1 cellular context compared by ENCODE assay signal in genomic region chr5:16552666-16553343, GRCh38.
A peak's percentile ranks its signal among the peaks of the same experiment; 100 is the strongest.
TF ChIP-seq lines count a peak whose summit lies in the region.

No MANE protein-coding gene starts in this region.

TF ChIP-seq in HepG2, 621 proteins besides CTCF, POLR2A, EP300 and RAD21 (continued from another document):
- TF ChIP-seq IRF9 (CRISPR knock-in tag; IDR thresholded peaks at IDR 0.05; ENCODE audit: borderline replicate concordance) (no peak), PPARG (CRISPR knock-in tag; conservative IDR thresholded peaks at IDR 0.05) (no peak), ZNF770 (CRISPR knock-in tag; IDR thresholded peaks at IDR 0.05) (no peak), ZNF12 (CRISPR knock-in tag; IDR thresholded peaks at IDR 0.05) (0 out of 2 replicates have a peak, but pooled peaks have one; percentile 25), ZNF589 (CRISPR knock-in tag; conservative IDR thresholded peaks at IDR 0.05) (no peak), ZFP91 (CRISPR knock-in tag; IDR thresholded peaks at IDR 0.05; ENCODE audit: borderline replicate concordance) (no peak), ZNF468 (CRISPR knock-in tag; IDR thresholded peaks at IDR 0.05) (no peak), RFXANK (CRISPR knock-in tag; IDR thresholded peaks at IDR 0.05) (no peak), ZNF3 (CRISPR knock-in tag; IDR thresholded peaks at IDR 0.05) (no peak), SMC3 (IDR thresholded peaks at IDR 0.05; ENCODE audit: low read length) (peak; percentile 55), ZNF530 (CRISPR knock-in tag; IDR thresholded peaks at IDR 0.05; ENCODE audit: low read depth) (no peak), PHF5A (CRISPR knock-in tag; IDR thresholded peaks at IDR 0.05; ENCODE audit: low read depth, unreplicated experiment) (no peak), MLXIP (CRISPR knock-in tag; IDR thresholded peaks at IDR 0.05; ENCODE audit: borderline replicate concordance) (no peak), ZMAT3 (CRISPR knock-in tag; conservative IDR thresholded peaks at IDR 0.05) (no peak), ZNF674 (CRISPR knock-in tag; IDR thresholded peaks at IDR 0.05; ENCODE audit: low read depth) (no peak), HOXA5 (CRISPR knock-in tag; IDR thresholded peaks at IDR 0.05) (no peak), XRCC5 (optimal IDR thresholded peaks at IDR 0.05; ENCODE audit: low read length) (peak; percentile 38), CHD2 (IDR thresholded peaks at IDR 0.05; ENCODE audit: low read depth, low read length) (no peak), NFE2L2 (IDR thresholded peaks at IDR 0.05; ENCODE audit: low read length) (no peak), NFE2L1 (CRISPR knock-in tag; IDR thresholded peaks at IDR 0.05; ENCODE audit: borderline replicate concordance) (no peak), NR3C1 (CRISPR knock-in tag; IDR thresholded peaks at IDR 0.05) (no peak), ZNF30 (CRISPR knock-in tag; IDR thresholded peaks at IDR 0.05) (no peak), ZBTB25 (CRISPR knock-in tag; IDR thresholded peaks at IDR 0.05) (no peak), FOXA3 (CRISPR knock-in tag; IDR thresholded peaks at IDR 0.05) (no peak), MYC (CRISPR knock-in tag; IDR thresholded peaks at IDR 0.05; ENCODE audit: borderline replicate concordance) (no peak), ZIK1 (CRISPR knock-in tag; IDR thresholded peaks at IDR 0.05; ENCODE audit: borderline replicate concordance, low read depth) (no peak), ZBTB21 (CRISPR knock-in tag; IDR thresholded peaks at IDR 0.05) (no peak)
